Comparison of ENCODE assay signal across 1 cellular context in genomic region chr4:180926277-180926676, GRCh38.
TF ChIP-seq lines count a peak whose summit lies in the region.

No MANE protein-coding gene starts in this region.

TF ChIP-seq in WTC11, 78 proteins besides CTCF, POLR2A, EP300 and RAD21:
- TF ChIP-seq USF2 (CRISPR knock-in tag; IDR thresholded peaks at IDR 0.05) (peak; percentile 78), IRF1 (CRISPR knock-in tag; IDR thresholded peaks at IDR 0.05) (no peak), USF1 (CRISPR knock-in tag; IDR thresholded peaks at IDR 0.05) (peak; percentile 64)
TF ChIP-seq in WTC11: peak in this region for 2.
